In the genomic region with DNA sequence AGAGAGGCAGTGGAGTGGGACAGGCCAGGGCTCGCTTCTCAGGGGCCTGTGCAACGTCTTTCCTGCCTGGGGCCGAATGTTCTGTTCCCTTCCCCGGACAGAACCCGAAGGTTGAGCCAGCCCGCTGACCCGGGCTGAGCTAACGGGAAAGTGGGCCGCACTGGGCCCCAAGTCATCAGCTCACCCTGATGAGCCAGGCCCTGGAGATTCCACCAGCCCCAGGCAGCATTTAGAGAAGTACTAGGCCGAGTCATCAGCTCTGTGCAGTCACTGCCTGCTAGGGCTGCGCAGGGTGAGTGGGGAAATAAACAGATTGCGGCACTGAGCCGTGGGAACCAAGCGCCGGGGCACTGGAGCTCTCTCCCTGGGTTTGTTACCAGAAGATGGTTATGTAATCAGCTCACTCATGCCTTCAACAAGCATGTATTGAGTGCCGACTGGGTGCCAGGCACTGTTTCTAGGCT, we compare ENCODE assay signal across 10 cellular contexts. TPM values are rescaled to one million over a fixed set of nuclear protein-coding genes. Genes with fewer than 3 reads are reported as not detected.
DNase-seq lines count a peak whose midpoint lies in the region; ATAC-seq lines count a peak whose summit lies in the region.
"Had no signal": no experiment of that assay in that cellular context is flagged by ENCODE, and none has a peak within 500 bp of the region (broad histone marks: within the 10 kb centered on the region; RNA-seq: fewer than 3 reads in every experiment).

No MANE protein-coding gene starts in this region.

- intact Hi-C loops in Right ventricle myocardium superior (cut with DNase I): no loop called here
- intact Hi-C loops in posterior vena cava (cut with DNase I): no loop called here

- ATAC-seq in Right ventricle myocardium superior (ENCODE audit: poor library complexity) (peak; percentile 42), GM21786 (IDR thresholded peaks at IDR 0.05; ENCODE audit: unreplicated experiment) (no peak)

- DNase-seq in EL (peak; percentile 98), T1000 (lab: John Stamatoyannopoulos, UW) (peak; percentile 72), Right ventricle myocardium superior (peak; percentile 86), posterior vena cava (ENCODE audit: low spot score) (peak; percentile 95), GOT3 (lab: John Stamatoyannopoulos, UW) (no peak), inferior parietal cortex (ENCODE audit: extremely low spot score) (no peak)
- no peak for DNase-seq in effector CD4-positive, alpha-beta T cell
- DNase-seq: small intestine, SW 1271 had no signal

RNA-seq across cellular contexts. Expression of a gene that starts 29.1 kb away (rescaled TPM):
- total RNA-seq in Right ventricle myocardium superior: 122 TPM
- total RNA-seq in posterior vena cava: 1,000 to 10,000 TPM in 1 of 2 donors, 100 to 1,000 TPM in 1; 445 to 1,411 TPM

RNA-seq across cellular contexts. Expression of a gene that starts 33.9 kb away (rescaled TPM):
- 75.5 TPM for total RNA-seq in Right ventricle myocardium superior
- total RNA-seq in posterior vena cava: 100 to 1,000 TPM; 140 to 169 TPM

Comparison
In these comparisons a context has a peak if more than half of its experiments do, and no peak if none do; other contexts are left out.
1. DNase-seq: peak in EL (single experiment), T1000 (single experiment), Right ventricle myocardium superior (single experiment) and posterior vena cava (single experiment); none in GOT3 (single experiment), inferior parietal cortex (single experiment) and effector CD4-positive, alpha-beta T cell (single experiment).